In genomic region chr11:102453286-102453797, GRCh38 we compare ENCODE assay signal across 8 cellular contexts. TPM values are rescaled to one million over a fixed set of nuclear protein-coding genes. Genes with fewer than 3 reads are reported as not detected.
A peak's percentile ranks its signal among the peaks of the same experiment; 100 is the strongest.
DNase-seq lines count a peak whose midpoint lies in the region; ATAC-seq and TF ChIP-seq lines count a peak whose summit lies in the region.

No MANE protein-coding gene starts in this region.

- TF ChIP-seq RAD21 in SK-N-SH (IDR thresholded peaks at IDR 0.05; ENCODE audit: low read length) = no peak

- H3K4me1 ChIP-seq in SK-N-SH (ENCODE audit: control insufficient read depth in 1 of 2, insufficient read depth in 2 of 2, low read depth in 1 of 2, low read length in 1 of 2) = peaks cover 7 to 18% of the 10 kb centered on the region in 2 experiments; a peak in 3 of 4 replicates
- peaks cover 9 to 16% of the 10 kb centered on the region in 2 donors for H3K4me1 ChIP-seq in neuronal stem cell (ENCODE audit: control insufficient read depth in 2 of 2, insufficient read depth in 1 of 2, low read depth in 1 of 2, low read length in 2 of 2)

- no peak overlapping the region for H2AK5ac ChIP-seq in neuronal stem cell (ENCODE audit: low read depth, low read length)

- no peak overlapping the region for H2BK15ac ChIP-seq in neuronal stem cell (ENCODE audit: low read length)

- H2BK5ac ChIP-seq in neuronal stem cell (ENCODE audit: low read length) = no peak overlapping the region

- H3K36me3 ChIP-seq in SK-N-SH (replicated peaks in 1 of 2; ENCODE audit: control insufficient read depth in 1 of 2, insufficient read depth in 2 of 2, low read length in 1 of 2) (peaks cover 0 to under 1% of the 10 kb centered on the region in 2 experiments), neuronal stem cell (replicated peaks in 1 of 2; ENCODE audit: control insufficient read depth in 2 of 2, insufficient read depth in 2 of 2, low read length in 2 of 2) (peaks cover 0 to 7% of the 10 kb centered on the region in 2 donors)

- H4K91ac ChIP-seq in neuronal stem cell (ENCODE audit: low read depth, low read length, poor library complexity) = no peak overlapping the region

- H2AFZ ChIP-seq in SK-N-SH (ENCODE audit: low read depth) (peak overlapping the region; percentile 87), neuronal stem cell (ENCODE audit: low read length) (peak overlapping the region; percentile 96)

- H3K79me2 ChIP-seq in SK-N-SH (ENCODE audit: insufficient read depth) = peaks cover 42% of the 10 kb centered on the region

- no peak overlapping the region for H3K18ac ChIP-seq in neuronal stem cell (ENCODE audit: low read length)

- TF ChIP-seq CTCF in SK-N-SH (IDR thresholded peaks at IDR 0.05) (no peak; the same call in 1 of the 2 replicates), epithelial cell of esophagus (IDR thresholded peaks at IDR 0.05; ENCODE audit: insufficient read depth, low read depth, low read length, missing control alignments) (no peak)

- peak; percentile 55 to 61 for DNase-seq in activated CD4-positive, alpha-beta T cell treated with anti-CD3 and anti-CD28 coated beads for 4 hours
- DNase-seq in activated CD4-positive, alpha-beta T cell treated with anti-CD3 and anti-CD28 coated beads for 48 hours = no peak
- peak; percentile 18 for DNase-seq in SK-N-SH
- peak; percentile 44 for DNase-seq in epithelial cell of esophagus (ENCODE audit: low read depth)
- no peak for DNase-seq in neuronal stem cell (ENCODE audit: low spot score)
- no peak for DNase-seq in glomerular visceral epithelial cell (ENCODE audit: extremely low spot score)
- DNase-seq in NCI-H1694 (lab: John Stamatoyannopoulos, UW) = no peak

- H4K20me1 ChIP-seq in SK-N-SH (ENCODE audit: insufficient read depth) = no peaks in the 10 kb centered on the region

- WGBS in SK-N-SH (ENCODE audit: low lambda C conversion rate) = 14% methylated on average over 8 of the region's 8 CpGs
- WGBS in neuronal stem cell (ENCODE audit: extremely low coverage in 2 of 2, insufficient read length in 2 of 2, insufficient replicate concordance in 1 of 2), 2 donors = no CpG with 5 or more reads among the region's 8 CpGs

- no peak overlapping the region for H3K14ac ChIP-seq in neuronal stem cell (ENCODE audit: low read length)

- no peak for ATAC-seq in HG02840 (IDR thresholded peaks at IDR 0.05; ENCODE audit: low FRiP score, unreplicated experiment)

- no peak overlapping the region for H3K4ac ChIP-seq in neuronal stem cell (ENCODE audit: low read length)

- CTCF ChIA-PET in SK-N-SH (lab: Yijun Ruan, JAX) = interaction anchor here (1.1 to 2.0 kb wide), 5 partner anchors 43 to 142 kb away, joined by 3 to 8 read pairs (median 6); no protein-coding TSS in a partner anchor

- TF ChIP-seq EP300 in SK-N-SH (IDR thresholded peaks at IDR 0.05; ENCODE audit: borderline replicate concordance in 1 of 2, low read depth in 1 of 2, low read length in 1 of 2) = no peak

- no peaks in the 10 kb centered on the region for H3K9me3 ChIP-seq in SK-N-SH
- H3K9me3 ChIP-seq in neuronal stem cell (replicated peaks in 1 of 2; ENCODE audit: control insufficient read depth in 2 of 2, insufficient read depth in 1 of 2, low read depth in 1 of 2, low read length in 2 of 2) = no peaks in the 10 kb centered on the region

- no peak overlapping the region for H2BK120ac ChIP-seq in neuronal stem cell (ENCODE audit: low read depth, low read length)

- no peaks in the 10 kb centered on the region for H3K9me2 ChIP-seq in SK-N-SH

- POLR2A ChIA-PET in SK-N-SH (lab: Yijun Ruan, JAX) = no interaction called here

- peak overlapping the region; percentile 72 to 90 for H3K27ac ChIP-seq in SK-N-SH (ENCODE audit: low read depth in 2 of 2, low read length in 1 of 2)
- H3K27ac ChIP-seq in neuronal stem cell (replicated peaks; ENCODE audit: low read length) = peak overlapping the region; percentile 92

- no peaks in the 10 kb centered on the region for H3K27me3 ChIP-seq in SK-N-SH (ENCODE audit: insufficient read depth)
- H3K27me3 ChIP-seq in neuronal stem cell (ENCODE audit: control insufficient read depth in 3 of 3, insufficient read depth in 3 of 3, low read depth in 1 of 3, low read length in 3 of 3) = peaks cover 0 to 3% (median 0%) of the 10 kb centered on the region in 3 experiments

- H2BK12ac ChIP-seq in neuronal stem cell (ENCODE audit: low read length) = no peak overlapping the region

- no peak overlapping the region for H3K23ac ChIP-seq in neuronal stem cell (ENCODE audit: low read depth, low read length, poor library complexity)

- H3K9ac ChIP-seq in SK-N-SH (peak overlapping the region; percentile 85), neuronal stem cell (ENCODE audit: low read depth, low read length, poor library complexity) (no peak overlapping the region)

- peak overlapping the region; percentile 90 for H3K4me2 ChIP-seq in SK-N-SH
- H3K4me2 ChIP-seq in neuronal stem cell (ENCODE audit: insufficient read depth, low read length, poor library complexity, severe bottlenecking) = peak overlapping the region; percentile 55

- peak overlapping the region; percentile 81 to 97 for H3K4me3 ChIP-seq in SK-N-SH (ENCODE audit: low read depth in 2 of 2, low read length in 1 of 2)
- H3K4me3 ChIP-seq in epithelial cell of esophagus (ENCODE audit: low read length) = peak overlapping the region; percentile 78
- peak overlapping the region; percentile 80 to 95 for H3K4me3 ChIP-seq in neuronal stem cell (ENCODE audit: low read length in 2 of 2)

- H3K79me1 ChIP-seq in neuronal stem cell (ENCODE audit: low read depth, low read length) = peaks cover 7% of the 10 kb centered on the region

- H3F3A ChIP-seq in SK-N-SH (replicated peaks; ENCODE audit: insufficient read depth) = peaks cover 5% of the 10 kb centered on the region

- H4K8ac ChIP-seq in neuronal stem cell (ENCODE audit: low read depth, low read length) = no peak overlapping the region

TF ChIP-seq in SK-N-SH, 30 proteins besides CTCF, POLR2A, EP300 and RAD21:
- TF ChIP-seq MXI1 (IDR thresholded peaks at IDR 0.05; ENCODE audit: low read depth, low read length) (no peak; the same call in 1 of the 2 replicates), CHD2 (IDR thresholded peaks at IDR 0.05; ENCODE audit: low read length, partially characterized antibody) (no peak), TAF1 (IDR thresholded peaks at IDR 0.05; ENCODE audit: borderline replicate concordance, low read depth, low read length) (no peak), MAX (IDR thresholded peaks at IDR 0.05; ENCODE audit: low read depth) (no peak), TCF12 (IDR thresholded peaks at IDR 0.05) (no peak), GATA2 (CRISPR knock-in tag; IDR thresholded peaks at IDR 0.05) (no peak), FOSL2 (IDR thresholded peaks at IDR 0.05; ENCODE audit: borderline replicate concordance, low read depth) (no peak), RCOR1 (IDR thresholded peaks at IDR 0.05; ENCODE audit: low read length) (no peak), GABPA (IDR thresholded peaks at IDR 0.05; ENCODE audit: low read depth) (no peak), ZBTB33 (IDR thresholded peaks at IDR 0.05; ENCODE audit: borderline replicate concordance, low read depth) (no peak), EZH2phosphoT487 (IDR thresholded peaks at IDR 0.05; ENCODE audit: borderline replicate concordance, low read depth) (no peak), USF1 (IDR thresholded peaks at IDR 0.05; ENCODE audit: borderline replicate concordance, low read depth) (no peak), SIN3A (IDR thresholded peaks at IDR 0.05; ENCODE audit: borderline replicate concordance, low read depth, low read length) (no peak), ELF1 (IDR thresholded peaks at IDR 0.05) (no peak), JUND (IDR thresholded peaks at IDR 0.05) (no peak)

RNA-seq across cellular contexts. Expression of gene TMEM123, which starts 0.8 kb away (rescaled TPM):
- 86.1 and 132 TPM in 2 replicates for polyA plus RNA-seq in SK-N-SH (2012; rRNA removed)
- 120 and 146 TPM in 2 replicates for polyA plus RNA-seq in SK-N-SH (2012; cell fraction: cytosol; rRNA removed)
- polyA plus RNA-seq in SK-N-SH (2012; cell fraction: nucleus; rRNA removed) = 11.3 and 29.4 TPM in 2 replicates
- polyA plus RNA-seq in neuronal stem cell (2013, experiment 1 of 2) = 103 TPM
- polyA plus RNA-seq in neuronal stem cell (2013, experiment 2 of 2) = 107 TPM

Comparison
In these comparisons a context has a peak if more than half of its experiments do, and no peak if none do; other contexts are left out.
1. DNase-seq: peak in activated CD4-positive, alpha-beta T cell treated with anti-CD3 and anti-CD28 coated beads for 4 hours (2 of 2), SK-N-SH (single experiment) and epithelial cell of esophagus (single experiment); none in activated CD4-positive, alpha-beta T cell treated with anti-CD3 and anti-CD28 coated beads for 48 hours (single experiment), neuronal stem cell (single experiment), glomerular visceral epithelial cell (single experiment) and NCI-H1694 (single experiment).
2. Peak in every context shown above with its lines, with median percentiles within 50 percentile points of each other: H3K4me3 ChIP-seq.